28 cellular contexts compared by ENCODE assay signal in genomic region chr3:156443079-156443478, GRCh38.
"Had no signal": no experiment of that assay in that cellular context is flagged by ENCODE, and none has a peak within 500 bp of the region (broad histone marks: within the 10 kb centered on the region; RNA-seq: fewer than 3 reads in every experiment).

No MANE protein-coding gene starts in this region.

- H3K27me3 ChIP-seq: foreskin keratinocyte, heart right ventricle, left lung, pancreas, right atrium auricular region, spleen, testis had no signal

- H3K4me1 Mint-ChIP-seq: activated naive CD4-positive, alpha-beta T cell treated with anti-CD3 and anti-CD28 coated beads, Interleukin-2, amount 50 U/mL, for 24 hours; activated naive CD8-positive, alpha-beta T cell treated with anti-CD3 and anti-CD28 coated beads, Interleukin-2, amount 50 U/mL, for 24 hours; activated T-helper 17 cell treated with anti-CD3 and anti-CD28 coated beads, Interleukin-2, amount 50 U/mL, for 72 hours; central memory CD8-positive, alpha-beta T cell had no signal

- H3K4me1 ChIP-seq: foreskin keratinocyte, left lung, pancreas, prostate gland, right atrium auricular region, spleen, testis had no signal

- H3K4me3 Mint-ChIP-seq: activated B cell treated with CpG ODN at 0.5 μM for 24 hours; activated CD8-positive, alpha-beta T cell treated with anti-CD3 and anti-CD28 coated beads for 36 hours; activated naive CD4-positive, alpha-beta T cell treated with anti-CD3 and anti-CD28 coated beads, Interleukin-2, amount 50 U/mL, for 24 hours; activated naive CD8-positive, alpha-beta T cell treated with anti-CD3 and anti-CD28 coated beads, Interleukin-2, amount 50 U/mL, for 24 hours; activated T-cell treated with anti-CD3 and anti-CD28 coated beads, Interleukin-2, amount 50 U/mL, for 4 hours; activated T-helper 17 cell treated with anti-CD3 and anti-CD28 coated beads, Interleukin-2, amount 50 U/mL, for 72 hours; central memory CD8-positive, alpha-beta T cell; dendritic cell treated with granulocyte-macrophage colony-stimulating factor and Interleukin-4, amounts not matched to agents 40 ng/mL and 50 ng/mL, for 4 days; naive thymus-derived CD4-positive, alpha-beta T cell; neural crest cell; T-helper 2 cell treated with Interferon-gamma antibody and Interleukin-4, amounts not matched to agents 5 μg/mL and 100 μg/mL, for 36 hours had no signal

- H3K27ac Mint-ChIP-seq: activated B cell treated with CpG ODN at 0.5 μM for 24 hours; activated CD8-positive, alpha-beta T cell treated with anti-CD3 and anti-CD28 coated beads for 36 hours; activated naive CD4-positive, alpha-beta T cell treated with anti-CD3 and anti-CD28 coated beads, Interleukin-2, amount 50 U/mL, for 24 hours; activated naive CD8-positive, alpha-beta T cell treated with anti-CD3 and anti-CD28 coated beads, Interleukin-2, amount 50 U/mL, for 24 hours; activated T-helper 17 cell treated with anti-CD3 and anti-CD28 coated beads, Interleukin-2, amount 50 U/mL, for 72 hours; dendritic cell treated with granulocyte-macrophage colony-stimulating factor and Interleukin-4, amounts not matched to agents 40 ng/mL and 50 ng/mL, for 4 days; naive thymus-derived CD4-positive, alpha-beta T cell; T-helper 2 cell treated with Interferon-gamma antibody and Interleukin-4, amounts not matched to agents 5 μg/mL and 100 μg/mL, for 36 hours had no signal

- H3K4me3 ChIP-seq: heart right ventricle, left lung, lung, pancreas, prostate gland, right atrium auricular region, spleen, testis had no signal

- H3K36me3 ChIP-seq: heart right ventricle, left lung, pancreas, prostate gland, right atrium auricular region, spleen had no signal

- ATAC-seq: activated CD8-positive, alpha-beta T cell treated with anti-CD3 and anti-CD28 coated beads for 36 hours; activated naive CD8-positive, alpha-beta T cell treated with anti-CD3 and anti-CD28 coated beads, Interleukin-2, amount 50 U/mL, for 24 hours; activated T-cell treated with anti-CD3 and anti-CD28 coated beads, Interleukin-2, amount 50 U/mL, for 4 hours; activated T-helper 17 cell treated with anti-CD3 and anti-CD28 coated beads, Interleukin-2, amount 50 U/mL, for 72 hours; foreskin keratinocyte; left lung; naive thymus-derived CD4-positive, alpha-beta T cell had no signal

- H3K9me3 Mint-ChIP-seq: activated B cell treated with CpG ODN at 0.5 μM for 24 hours; activated CD8-positive, alpha-beta T cell treated with anti-CD3 and anti-CD28 coated beads for 36 hours; activated naive CD4-positive, alpha-beta T cell treated with anti-CD3 and anti-CD28 coated beads, Interleukin-2, amount 50 U/mL, for 24 hours; activated naive CD8-positive, alpha-beta T cell treated with anti-CD3 and anti-CD28 coated beads, Interleukin-2, amount 50 U/mL, for 24 hours; activated T-cell treated with anti-CD3 and anti-CD28 coated beads, Interleukin-2, amount 50 U/mL, for 4 hours; activated T-helper 17 cell treated with anti-CD3 and anti-CD28 coated beads, Interleukin-2, amount 50 U/mL, for 72 hours; central memory CD8-positive, alpha-beta T cell; dendritic cell treated with granulocyte-macrophage colony-stimulating factor and Interleukin-4, amounts not matched to agents 40 ng/mL and 50 ng/mL, for 4 days; naive thymus-derived CD4-positive, alpha-beta T cell; neural crest cell; T-helper 2 cell treated with Interferon-gamma antibody and Interleukin-4, amounts not matched to agents 5 μg/mL and 100 μg/mL, for 36 hours had no signal

- H3K36me3 Mint-ChIP-seq: activated naive CD4-positive, alpha-beta T cell treated with anti-CD3 and anti-CD28 coated beads, Interleukin-2, amount 50 U/mL, for 24 hours; naive thymus-derived CD4-positive, alpha-beta T cell had no signal

- H3K27ac ChIP-seq: foreskin keratinocyte, left lung, pancreas, prostate gland, right atrium auricular region, spleen, testis had no signal

- H3K27me3 Mint-ChIP-seq: dendritic cell treated with granulocyte-macrophage colony-stimulating factor and Interleukin-4, amounts not matched to agents 40 ng/mL and 50 ng/mL, for 4 days had no signal

- H3K9me3 ChIP-seq: heart right ventricle, left lung, pancreas, prostate gland, right atrium auricular region, spleen, testis had no signal

- DNase-seq: activated B cell treated with CpG ODN at 0.5 μM for 24 hours; activated CD4-positive, alpha-beta T cell treated with anti-CD3 and anti-CD28 coated beads, Interleukin-2, amount 50 U/mL, for 1 hour; activated gamma-delta T cell treated with Interleukin-2 at 50 U/mL for 16 hours; activated naive CD8-positive, alpha-beta T cell treated with anti-CD3 and anti-CD28 coated beads, Interleukin-2, amount 50 U/mL, for 24 hours; activated T-cell treated with anti-CD3 and anti-CD28 coated beads, Interleukin-2, amount 50 U/mL, for 4 hours; effector CD8-positive, alpha-beta T cell; foreskin keratinocyte; heart right ventricle; kidney glomerular epithelial cell; left lung; pancreas; spleen; stimulated activated naive CD4-positive, alpha-beta T cell treated with Interleukin-2 at 50 U/mL for 16 hours; T-helper 1 cell; testis; trophoblast cell had no signal

- FAIRE-seq: pancreas, urothelium cell line had no signal
